14 cellular contexts compared by ENCODE assay signal in the genomic region with DNA sequence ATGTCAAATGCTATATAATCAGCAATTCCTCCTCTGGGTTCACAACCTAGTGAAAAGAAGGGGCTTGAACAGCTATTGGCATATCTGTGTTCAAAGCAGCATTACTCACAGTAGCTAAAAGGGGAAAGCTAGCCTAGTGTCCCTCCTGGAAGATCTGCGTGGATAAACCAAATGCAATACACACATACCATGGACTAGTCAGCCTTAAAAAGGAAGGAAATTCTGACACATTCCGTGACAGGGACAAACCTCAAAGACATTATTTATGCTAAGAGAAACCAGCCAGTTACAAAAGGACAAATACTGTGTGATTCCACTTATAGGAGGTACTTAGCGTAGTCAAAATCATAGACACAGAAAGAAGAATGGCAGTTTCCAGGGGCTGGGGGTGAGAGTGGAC.
DNase-seq lines count a peak whose midpoint lies in the region; FAIRE-seq and TF ChIP-seq lines count a peak whose summit lies in the region.
"Had no signal": no experiment of that assay in that cellular context is flagged by ENCODE, and none has a peak within 500 bp of the region (broad histone marks: within the 10 kb centered on the region; RNA-seq: fewer than 3 reads in every experiment).

No MANE protein-coding gene starts in this region.

- TF ChIP-seq EP300 in sigmoid colon (IDR thresholded peaks at IDR 0.05): peak; percentile 22 to 95 (median 74)

- no peak for TF ChIP-seq CTCF in sigmoid colon (IDR thresholded peaks at IDR 0.05)

- H3K27me3 ChIP-seq in sigmoid colon (no peaks in the 10 kb centered on the region), small intestine (ENCODE audit: control insufficient read depth in 2 of 2, insufficient read depth in 2 of 2, low read length in 2 of 2) (no peaks in the 10 kb centered on the region)
- H3K27me3 ChIP-seq: brain microvascular endothelial cell had no signal

- peaks cover 7% of the 10 kb centered on the region for H3K36me3 Mint-ChIP-seq in T-helper 2 cell treated with Interferon-gamma antibody and Interleukin-4, amounts not matched to agents 5 μg/mL and 100 μg/mL, for 36 hours (ENCODE audit: low read depth)
- H3K36me3 Mint-ChIP-seq in dendritic cell treated with granulocyte-macrophage colony-stimulating factor and Interleukin-4, amounts not matched to agents 40 ng/mL and 50 ng/mL, for 4 days (ENCODE audit: low read depth): no peaks in the 10 kb centered on the region
- H3K36me3 Mint-ChIP-seq: neural progenitor cell had no signal

- no peaks in the 10 kb centered on the region for H3K9me3 Mint-ChIP-seq in T-helper 2 cell treated with Interferon-gamma antibody and Interleukin-4, amounts not matched to agents 5 μg/mL and 100 μg/mL, for 36 hours
- H3K9me3 Mint-ChIP-seq in dendritic cell treated with granulocyte-macrophage colony-stimulating factor and Interleukin-4, amounts not matched to agents 40 ng/mL and 50 ng/mL, for 4 days: no peaks in the 10 kb centered on the region
- H3K9me3 Mint-ChIP-seq: neural progenitor cell had no signal

- H3K4me3 ChIP-seq in sigmoid colon: no peak overlapping the region
- no peak overlapping the region for H3K4me3 ChIP-seq in small intestine (ENCODE audit: low read depth in 1 of 2, low read length in 2 of 2)
- H3K4me3 ChIP-seq: neural progenitor cell had no signal

- peak overlapping the region; percentile 55 for H3K4me3 Mint-ChIP-seq in T-helper 2 cell treated with Interferon-gamma antibody and Interleukin-4, amounts not matched to agents 5 μg/mL and 100 μg/mL, for 36 hours
- H3K4me3 Mint-ChIP-seq in dendritic cell treated with granulocyte-macrophage colony-stimulating factor and Interleukin-4, amounts not matched to agents 40 ng/mL and 50 ng/mL, for 4 days: peak overlapping the region; percentile 63
- H3K4me3 Mint-ChIP-seq: neural progenitor cell had no signal

- WGBS in sigmoid colon, 2 donors: 65 to 84% methylated on average over 3 of the region's 3 CpGs
- 75 to 91% (median 81%) methylated on average over 3 of the region's 3 CpGs for WGBS in small intestine, 3 donors

- H3K27ac ChIP-seq in sigmoid colon (peak overlapping the region; percentile 86 to 97 (median 88)), small intestine (ENCODE audit: low read depth in 1 of 2, low read length in 1 of 2) (no peak overlapping the region)
- H3K27ac ChIP-seq: brain microvascular endothelial cell, neural progenitor cell had no signal

- no peak for DNase-seq in T-helper 2 cell treated with Interferon-gamma antibody and Interleukin-4, amounts not matched to agents 5 μg/mL and 100 μg/mL, for 36 hours (ENCODE audit: low spot score)
- no peak for DNase-seq in T-helper 2 cell
- peak; percentile 94 for DNase-seq in MV-4-11 (lab: John Stamatoyannopoulos, UW)
- no peak for DNase-seq in sigmoid colon
- DNase-seq in HPDE6-E6E7 (ENCODE audit: extremely low spot score): no peak
- DNase-seq in small intestine: no peak
- DNase-seq in posterior cingulate gyrus: no peak
- DNase-seq: 8988T; brain microvascular endothelial cell; NCI-H1694 treated with DMSO at 0.1 percent for 48 hours; stimulated activated naive CD4-positive, alpha-beta T cell treated with Interleukin-2 at 50 U/mL for 16 hours; T-helper 9 cell had no signal

- FAIRE-seq in small intestine (lab: Jason Lieb, UNC): no peak

- no peak for TF ChIP-seq POLR2A in sigmoid colon (IDR thresholded peaks at IDR 0.05)

- H3K4me1 ChIP-seq in sigmoid colon (peaks cover 0 to 92% (median 90%) of the 10 kb centered on the region in 4 donors), small intestine (ENCODE audit: control insufficient read depth in 2 of 2, insufficient read depth in 1 of 2, low read depth in 1 of 2, low read length in 1 of 2) (peaks cover 1 to 3% of the 10 kb centered on the region in 2 donors)

- H3K36me3 ChIP-seq in sigmoid colon: no peaks in the 10 kb centered on the region
- no peaks in the 10 kb centered on the region for H3K36me3 ChIP-seq in small intestine (ENCODE audit: control insufficient read depth in 2 of 2, insufficient read depth in 2 of 2, low read length in 2 of 2)
- H3K36me3 ChIP-seq: brain microvascular endothelial cell, neural progenitor cell had no signal

- peaks cover 32% of the 10 kb centered on the region for H3K4me1 Mint-ChIP-seq in T-helper 2 cell treated with Interferon-gamma antibody and Interleukin-4, amounts not matched to agents 5 μg/mL and 100 μg/mL, for 36 hours (ENCODE audit: low read depth)
- peaks cover 82% of the 10 kb centered on the region for H3K4me1 Mint-ChIP-seq in dendritic cell treated with granulocyte-macrophage colony-stimulating factor and Interleukin-4, amounts not matched to agents 40 ng/mL and 50 ng/mL, for 4 days (ENCODE audit: low read depth)

- H3K27ac Mint-ChIP-seq in T-helper 2 cell treated with Interferon-gamma antibody and Interleukin-4, amounts not matched to agents 5 μg/mL and 100 μg/mL, for 36 hours: peak overlapping the region; percentile 17
- H3K27ac Mint-ChIP-seq in dendritic cell treated with granulocyte-macrophage colony-stimulating factor and Interleukin-4, amounts not matched to agents 40 ng/mL and 50 ng/mL, for 4 days: peak overlapping the region; percentile 97
- H3K27ac Mint-ChIP-seq: neural progenitor cell had no signal

- no peaks in the 10 kb centered on the region for H3K9me3 ChIP-seq in sigmoid colon
- no peaks in the 10 kb centered on the region for H3K9me3 ChIP-seq in small intestine (ENCODE audit: control insufficient read depth, low read depth)

- intact Hi-C loops in dendritic cell treated with granulocyte-macrophage colony-stimulating factor and Interleukin-4, amounts not matched to agents 40 ng/mL and 50 ng/mL, for 4 days (cut with micrococcal nuclease): loop anchor here (5.0 kb wide), 1 partner anchor 38 kb away; no protein-coding TSS in a partner anchor
- intact Hi-C loops in sigmoid colon (cut with DNase I) (loop anchor here (5.0 kb wide), 1 partner anchor 33 kb away; no protein-coding TSS in a partner anchor), posterior cingulate gyrus (cut with DNase I) (no loop called here)

- no peaks in the 10 kb centered on the region for H3K27me3 Mint-ChIP-seq in T-helper 2 cell treated with Interferon-gamma antibody and Interleukin-4, amounts not matched to agents 5 μg/mL and 100 μg/mL, for 36 hours (ENCODE audit: low read depth)
- H3K27me3 Mint-ChIP-seq in dendritic cell treated with granulocyte-macrophage colony-stimulating factor and Interleukin-4, amounts not matched to agents 40 ng/mL and 50 ng/mL, for 4 days: no peaks in the 10 kb centered on the region

Comparison
In these comparisons a context has a peak if more than half of its experiments do, and no peak if none do; other contexts are left out.
1. H3K27ac ChIP-seq: peak in sigmoid colon (4 of 4); none in small intestine (0 of 2).